Comparison of ENCODE assay signal across 30 cellular contexts in the genomic region with DNA sequence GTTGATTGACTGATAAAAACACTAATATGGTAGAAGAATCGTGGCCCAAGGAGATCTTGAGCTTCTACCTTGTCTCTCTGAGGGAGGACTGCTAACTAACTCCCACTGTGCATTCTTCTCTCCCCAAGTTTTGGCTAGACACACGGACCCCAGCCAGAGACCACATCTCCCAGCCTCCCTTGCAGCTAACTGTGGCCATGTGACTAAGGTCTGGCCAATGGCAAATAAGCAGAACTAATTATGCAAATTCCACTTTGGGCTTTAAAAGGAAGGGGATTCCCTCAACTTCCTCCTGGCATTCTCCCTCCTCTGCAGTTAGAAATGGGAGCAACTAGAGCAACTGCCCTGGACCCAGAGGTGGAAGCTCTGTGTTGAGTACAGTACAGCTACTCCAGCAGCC. TPM values are rescaled to one million over a fixed set of nuclear protein-coding genes. Genes with fewer than 3 reads are reported as not detected.
"Had no signal": no experiment of that assay in that cellular context is flagged by ENCODE, and none has a peak within 500 bp of the region (broad histone marks: within the 10 kb centered on the region; RNA-seq: fewer than 3 reads in every experiment).

No MANE protein-coding gene starts in this region.

- H3K4me3 ChIP-seq: adrenal gland, ascending aorta, heart left ventricle, pancreas, psoas muscle, right atrium auricular region, upper lobe of left lung had no signal

- H3K9me3 ChIP-seq: adrenal gland, ascending aorta, neutrophil, pancreas, right atrium auricular region, upper lobe of left lung had no signal

- H3K27ac Mint-ChIP-seq: activated CD8-positive, alpha-beta T cell treated with anti-CD3 and anti-CD28 coated beads, Interleukin-2, amount 10 ng/mL, durations not matched to agents 7 days and 5 days; activated naive CD8-positive, alpha-beta T cell; dendritic cell treated with granulocyte-macrophage colony-stimulating factor and Interleukin-4, amounts not matched to agents 40 ng/mL and 50 ng/mL, for 4 days; memory B cell; nephron had no signal

- H3K4me1 ChIP-seq: adrenal gland, ascending aorta, heart left ventricle, pancreas, psoas muscle, right atrium auricular region, upper lobe of left lung had no signal

- H3K36me3 ChIP-seq: adrenal gland, ascending aorta, brain microvascular endothelial cell, heart left ventricle, neutrophil, pancreas, right atrium auricular region, upper lobe of left lung, WERI-Rb-1 had no signal

- H3K4me3 Mint-ChIP-seq: activated CD8-positive, alpha-beta T cell treated with anti-CD3 and anti-CD28 coated beads, Interleukin-2, amount 10 ng/mL, durations not matched to agents 7 days and 5 days; activated naive CD8-positive, alpha-beta T cell; dendritic cell treated with granulocyte-macrophage colony-stimulating factor and Interleukin-4, amounts not matched to agents 40 ng/mL and 50 ng/mL, for 4 days; memory B cell; nephron had no signal

- H3K27me3 ChIP-seq: adrenal gland, ascending aorta, brain microvascular endothelial cell, heart left ventricle, neutrophil, pancreas, right atrium auricular region, upper lobe of left lung had no signal

- H3K27ac ChIP-seq: adrenal gland, ascending aorta, brain microvascular endothelial cell, heart left ventricle, neutrophil, pancreas, psoas muscle, right atrium auricular region, upper lobe of left lung, WERI-Rb-1 had no signal

- DNase-seq: activated CD4-positive, alpha-beta T cell treated with anti-CD3 and anti-CD28 coated beads for 1 hour; activated CD4-positive, alpha-beta T cell treated with anti-CD3 and anti-CD28 coated beads, Interleukin-2, amount 50 U/mL, for 1 hour; activated CD8-positive, alpha-beta T cell treated with anti-CD3 and anti-CD28 coated beads, Interleukin-2, amount 10 ng/mL, durations not matched to agents 7 days and 5 days; activated naive CD4-positive, alpha-beta T cell; adrenal gland; brain microvascular endothelial cell; caudate nucleus; effector CD4-positive, alpha-beta T cell; heart left ventricle; islet precursor cell; left cardiac atrium; psoas muscle; stimulated activated CD4-positive, alpha-beta T cell treated with anti-CD3 and anti-CD28 coated beads, Interleukin-4, amount 100 ng/mL, for 4 hours; stimulated activated naive CD8-positive, alpha-beta T cell treated with anti-CD3 and anti-CD28 coated beads, Interleukin-15, Interleukin-2, amounts not matched to agents 100 U/mL and 50 U/mL, for 24 hours; upper lobe of left lung; WERI-Rb-1 had no signal

- H3K27me3 Mint-ChIP-seq: dendritic cell treated with granulocyte-macrophage colony-stimulating factor and Interleukin-4, amounts not matched to agents 40 ng/mL and 50 ng/mL, for 4 days had no signal

- H3K36me3 Mint-ChIP-seq: activated naive CD8-positive, alpha-beta T cell; memory B cell had no signal

- ATAC-seq: activated CD8-positive, alpha-beta T cell treated with anti-CD3 and anti-CD28 coated beads, Interleukin-2, amount 10 ng/mL, durations not matched to agents 7 days and 5 days; heart left ventricle; left cardiac atrium; pancreas; psoas muscle; stimulated activated naive CD8-positive, alpha-beta T cell treated with anti-CD3 and anti-CD28 coated beads, Interleukin-15, Interleukin-2, amounts not matched to agents 100 U/mL and 50 U/mL, for 24 hours had no signal

- H3K4me1 Mint-ChIP-seq: memory B cell, nephron had no signal

RNA-seq across cellular contexts. Expression of a gene that starts 15.3 kb away (rescaled TPM):
- total RNA-seq: activated CD8-positive, alpha-beta T cell treated with anti-CD3 and anti-CD28 coated beads, Interleukin-2, amount 10 ng/mL, durations not matched to agents 7 days and 5 days; adrenal gland; ascending aorta; epithelial cell of proximal tubule; fibroblast of villous mesenchyme; heart left ventricle; left cardiac atrium; lower leg skin; mononuclear cell; myocyte; pancreas; psoas muscle; right atrium auricular region; subcutaneous adipose tissue; upper lobe of left lung had no signal
- polyA plus RNA-seq: adrenal gland, heart left ventricle, pancreas, psoas muscle had no signal

RNA-seq across cellular contexts. Expression of a gene that starts 33.9 kb away (rescaled TPM):
- total RNA-seq: activated CD8-positive, alpha-beta T cell treated with anti-CD3 and anti-CD28 coated beads, Interleukin-2, amount 10 ng/mL, durations not matched to agents 7 days and 5 days; adrenal gland; ascending aorta; epithelial cell of proximal tubule; fibroblast of villous mesenchyme; heart left ventricle; left cardiac atrium; lower leg skin; mononuclear cell; myocyte; pancreas; psoas muscle; right atrium auricular region; subcutaneous adipose tissue; upper lobe of left lung had no signal
- polyA plus RNA-seq: adrenal gland, heart left ventricle, pancreas, psoas muscle had no signal

RNA-seq across cellular contexts. Expression of a gene that starts 52.5 kb away (rescaled TPM):
- total RNA-seq: activated CD8-positive, alpha-beta T cell treated with anti-CD3 and anti-CD28 coated beads, Interleukin-2, amount 10 ng/mL, durations not matched to agents 7 days and 5 days; adrenal gland; ascending aorta; epithelial cell of proximal tubule; fibroblast of villous mesenchyme; heart left ventricle; left cardiac atrium; lower leg skin; mononuclear cell; myocyte; pancreas; psoas muscle; right atrium auricular region; subcutaneous adipose tissue had no signal
- polyA plus RNA-seq: adrenal gland, heart left ventricle, pancreas, psoas muscle had no signal
